Comparison of ENCODE assay signal across 21 cellular contexts in genomic region chr17:4221899-4222659, GRCh38. TPM values are rescaled to one million over a fixed set of nuclear protein-coding genes. Genes with fewer than 3 reads are reported as not detected.
DNase-seq lines count a peak whose midpoint lies in the region; ATAC-seq and TF ChIP-seq lines count a peak whose summit lies in the region.
"Had no signal": no experiment of that assay in that cellular context is flagged by ENCODE, and none has a peak within 500 bp of the region (broad histone marks: within the 10 kb centered on the region; RNA-seq: fewer than 3 reads in every experiment).

No MANE protein-coding gene starts in this region.

- H4K5ac ChIP-seq in mesendoderm (ENCODE audit: low read length): no peak overlapping the region

- TF ChIP-seq POLR2A in body of pancreas (IDR thresholded peaks at IDR 0.05): no peak

- H3K79me2 ChIP-seq in mesendoderm (ENCODE audit: control insufficient read depth, insufficient read depth, low read length): no peaks in the 10 kb centered on the region

- no peak overlapping the region for H3K56ac ChIP-seq in mesendoderm (ENCODE audit: low read length)

- H3K4me1 ChIP-seq in body of pancreas (no peaks in the 10 kb centered on the region), mesendoderm (ENCODE audit: control insufficient read depth, low read depth, low read length) (no peaks in the 10 kb centered on the region)
- H3K4me1 ChIP-seq: BLaER1 had no signal

- no peak overlapping the region for H3K23ac ChIP-seq in mesendoderm (ENCODE audit: low read length)

- H3K27ac ChIP-seq in body of pancreas (no peak overlapping the region), mesendoderm (ENCODE audit: low read depth, low read length) (no peak overlapping the region)
- H3K27ac ChIP-seq: BLaER1, GM23248 had no signal

- no peak overlapping the region for H2BK5ac ChIP-seq in mesendoderm (ENCODE audit: low read length)

- no peaks in the 10 kb centered on the region for H3K9me3 ChIP-seq in body of pancreas
- H3K9me3 ChIP-seq: BLaER1 had no signal

- peaks cover 8% of the 10 kb centered on the region for H3K4me1 Mint-ChIP-seq in type B pancreatic cell (ENCODE audit: unreplicated experiment)
- H3K4me1 Mint-ChIP-seq: CD4-positive, alpha-beta memory T cell had no signal

- no peaks in the 10 kb centered on the region for H3K27me3 Mint-ChIP-seq in type B pancreatic cell
- H3K27me3 Mint-ChIP-seq: CD4-positive, alpha-beta memory T cell had no signal

- H3K9ac ChIP-seq in mesendoderm (ENCODE audit: low read length): no peak overlapping the region
- H3K9ac ChIP-seq: BLaER1, GM23248 had no signal

- ATAC-seq in left ventricle myocardium superior: peak; percentile 68
- peak; percentile 9 for ATAC-seq in body of pancreas
- peak; percentile 20 for ATAC-seq in omental fat pad (ENCODE audit: low FRiP score)
- ATAC-seq: HCT116, K562 had no signal

- no peak for DNase-seq in left ventricle myocardium superior
- no peak for DNase-seq in cardiac septum (ENCODE audit: low spot score)
- DNase-seq in body of pancreas: peak in 1 of 4 donors; percentile 21
- DNase-seq in omental fat pad (ENCODE audit: low spot score): no peak
- peak; percentile 57 for DNase-seq in type B pancreatic cell (ENCODE audit: extremely low spot score, unreplicated experiment)
- no peak for DNase-seq in mesendoderm
- no peak for DNase-seq in HEK293T (ENCODE audit: extremely low spot score)
- no peak for DNase-seq in NCI-H82 (lab: John Stamatoyannopoulos, UW)
- DNase-seq: Calu3; CD4-positive, alpha-beta memory T cell; GF-D8; GM23248; NCI-H1092 treated with DMSO at 0.1 percent for 48 hours; NCI-H2081; NCI-H2171 treated with DMSO at 0.1 percent for 48 hours; NCI-H446; NK-92 treated with Interleukin-12 subunit alpha and Interleukin-12 subunit beta, amount 100 ng/mL, for 24 hours; SHP77 treated with DMSO at 0.1 percent for 48 hours had no signal

- H3K79me1 ChIP-seq in mesendoderm (ENCODE audit: low read length): no peaks in the 10 kb centered on the region

- H4K8ac ChIP-seq in mesendoderm (ENCODE audit: low read depth, low read length): no peak overlapping the region

- peaks cover 10% of the 10 kb centered on the region for H3K36me3 Mint-ChIP-seq in type B pancreatic cell

- no peak overlapping the region for H3K27ac Mint-ChIP-seq in type B pancreatic cell

- H3K36me3 ChIP-seq in body of pancreas (replicated peaks in 1 of 2; ENCODE audit: insufficient read depth in 1 of 2, low read depth in 2 of 2) (no peaks in the 10 kb centered on the region), mesendoderm (ENCODE audit: control insufficient read depth, insufficient read depth, low read length) (no peaks in the 10 kb centered on the region)

- intact Hi-C loops in left ventricle myocardium superior (cut with micrococcal nuclease) (no loop called here), cardiac septum (cut with DNase I) (no loop called here), body of pancreas (cut with DNase I) (no loop called here)

- H2BK15ac ChIP-seq in mesendoderm (replicated peaks; ENCODE audit: low read depth): no peak overlapping the region

- no peak overlapping the region for H2AK5ac ChIP-seq in mesendoderm (ENCODE audit: low read length)

- H3K9me3 Mint-ChIP-seq in type B pancreatic cell: no peaks in the 10 kb centered on the region
- H3K9me3 Mint-ChIP-seq: CD4-positive, alpha-beta memory T cell had no signal

- POLR2A ChIA-PET in HEK293T (lab: Yijun Ruan, JAX): no interaction called here

- H3K27me3 ChIP-seq in body of pancreas (no peaks in the 10 kb centered on the region), mesendoderm (ENCODE audit: insufficient read depth, low read length, poor library complexity) (no peaks in the 10 kb centered on the region)
- H3K27me3 ChIP-seq: BLaER1 had no signal

- H3K4me2 ChIP-seq in mesendoderm (ENCODE audit: low read length): no peak overlapping the region
- H3K4me2 ChIP-seq: BLaER1 had no signal

- CTCF ChIA-PET in HEK293T (lab: Yijun Ruan, JAX): interaction anchor here (0.6 kb wide), 1 partner anchor 56 kb away, joined by 3 read pairs; no protein-coding TSS in a partner anchor

- TF ChIP-seq CTCF in body of pancreas (IDR thresholded peaks at IDR 0.05): no peak
- TF ChIP-seq CTCF in omental fat pad (IDR thresholded peaks at IDR 0.05): no peak
- no peak for TF ChIP-seq CTCF in type B pancreatic cell (conservative IDR thresholded peaks at IDR 0.05)

- H3K4me3 ChIP-seq in body of pancreas (no peak overlapping the region), mesendoderm (ENCODE audit: low read length) (no peak overlapping the region)
- H3K4me3 ChIP-seq: BLaER1, GM23248, K562 had no signal

- WGBS in body of pancreas, 2 donors: 67 to 84% methylated on average over 17 to 27 of the region's 47 CpGs
- WGBS in mesendoderm (ENCODE audit: extremely low coverage, insufficient coverage, low lambda C conversion rate): no CpG with 5 or more reads among the region's 47 CpGs

- no peak overlapping the region for H3K18ac ChIP-seq in mesendoderm (ENCODE audit: low read length)

- H3K4me3 Mint-ChIP-seq in type B pancreatic cell: no peak overlapping the region
- H3K4me3 Mint-ChIP-seq: CD4-positive, alpha-beta memory T cell had no signal

- no peak overlapping the region for H3K4ac ChIP-seq in mesendoderm (ENCODE audit: low read depth, low read length)

- H2BK120ac ChIP-seq in mesendoderm (ENCODE audit: low read depth, low read length): no peak overlapping the region

TF ChIP-seq in HEK293T, 16 proteins besides CTCF, POLR2A, EP300 and RAD21:
- TF ChIP-seq CTBP1 (IDR thresholded peaks at IDR 0.05; ENCODE audit: borderline replicate concordance): no peak
- TF ChIP-seq LEF1 (IDR thresholded peaks at IDR 0.05; ENCODE audit: borderline replicate concordance): no peak
- TF ChIP-seq ELF4 (IDR thresholded peaks at IDR 0.05): no peak
- TF ChIP-seq TARDBP (IDR thresholded peaks at IDR 0.05): no peak
- TF ChIP-seq L3MBTL2 (conservative IDR thresholded peaks at IDR 0.05): no peak
- TF ChIP-seq NFRKB (IDR thresholded peaks at IDR 0.05): no peak
- TF ChIP-seq PKNOX1 (IDR thresholded peaks at IDR 0.05): no peak
- no peak for TF ChIP-seq HDGF (IDR thresholded peaks at IDR 0.05; ENCODE audit: borderline replicate concordance)
- TF ChIP-seq FOXK2 (IDR thresholded peaks at IDR 0.05): no peak
- no peak for TF ChIP-seq ARNT (IDR thresholded peaks at IDR 0.05)

RNA-seq across cellular contexts. Expression of gene ANKFY1, which starts 41.7 kb away (rescaled TPM):
- 24.4 TPM for total RNA-seq in left ventricle myocardium superior
- total RNA-seq in cardiac septum: 21.4 TPM
- 10 to 100 TPM; 17.9 to 40.5 TPM for total RNA-seq in body of pancreas
- 10 to 100 TPM; 34.2 to 59.0 (median 40.6) TPM for total RNA-seq in omental fat pad
- total RNA-seq in type B pancreatic cell (ENCODE audit: low replicate concordance): 64.3 and 72.6 TPM in 2 replicates
- 14.5 TPM for polyA plus RNA-seq in mesendoderm (2013, experiment 1 of 2)
- 14.8 TPM for polyA plus RNA-seq in mesendoderm (2013, experiment 2 of 2)

Comparison
In these comparisons a context has a peak if more than half of its experiments do, and no peak if none do; other contexts are left out.
1. ATAC-seq: peak in every context shown above with its lines; median percentile 68 in left ventricle myocardium superior; 20 in omental fat pad; 9 in body of pancreas.